Comparison of ENCODE assay signal across 8 cellular contexts in genomic region chr2:31170071-31170698, GRCh38. TPM values are rescaled to one million over a fixed set of nuclear protein-coding genes. Genes with fewer than 3 reads are reported as not detected.
A peak's percentile ranks its signal among the peaks of the same experiment; 100 is the strongest.
DNase-seq lines count a peak whose midpoint lies in the region; ATAC-seq, FAIRE-seq and TF ChIP-seq lines count a peak whose summit lies in the region.

No MANE protein-coding gene starts in this region.

- ATAC-seq in GM19395 (IDR thresholded peaks at IDR 0.05; ENCODE audit: unreplicated experiment) (peak; percentile 88), omental fat pad (ENCODE audit: low FRiP score) (peak; percentile 87), upper lobe of right lung (peak; percentile 92)

- H3K27me3 ChIP-seq in upper lobe of right lung: no peaks in the 10 kb centered on the region

- FAIRE-seq in HTR-8/SVneo (lab: Jason Lieb, UNC) (peak; percentile 60), frontal cortex (lab: Jason Lieb, UNC) (no peak)

- H3K9me3 ChIP-seq in upper lobe of right lung: no peaks in the 10 kb centered on the region

- H3K4me3 ChIP-seq in upper lobe of right lung: no peak overlapping the region

- H3K4me1 ChIP-seq in upper lobe of right lung: no peaks in the 10 kb centered on the region

- H3K27ac ChIP-seq in upper lobe of right lung: no peak overlapping the region

- no peaks in the 10 kb centered on the region for H3K36me3 ChIP-seq in upper lobe of right lung

- DNase-seq in CD1c-positive myeloid dendritic cell (ENCODE audit: extremely low spot score) (peak; percentile 73), HTR-8/SVneo (ENCODE audit: insufficient read length, low spot score) (peak; percentile 74), OCI-M1 (lab: John Stamatoyannopoulos, UW) (peak; percentile 63), frontal cortex (ENCODE audit: low spot score in 2 of 2) (peak; percentile 44 to 76), omental fat pad (ENCODE audit: low spot score) (no peak), upper lobe of right lung (no peak)
- peak; percentile 13 for DNase-seq in activated effector memory CD4-positive, alpha-beta T cell treated with Interleukin-2 at 50 U/mL for 16 hours

- peak in 1 of 3 donors; percentile 26 for TF ChIP-seq CTCF in omental fat pad (IDR thresholded peaks at IDR 0.05)
- peak; percentile 93 for TF ChIP-seq CTCF in upper lobe of right lung (IDR thresholded peaks at IDR 0.05)

- intact Hi-C loops in upper lobe of right lung (cut with DNase I): loop anchor here (10.0 kb wide), 1 partner anchor 455 kb away; no protein-coding TSS in a partner anchor

RNA-seq across cellular contexts. Expression of gene GALNT14, which starts 31.9 kb away (rescaled TPM):
- total RNA-seq in frontal cortex (10.2 TPM), omental fat pad (1 to 10 TPM in 3 of 4 donors, under 1 TPM in 1; 0.65 to 2.6 (median 2.0) TPM), upper lobe of right lung (0.81 TPM)

RNA-seq across cellular contexts. Expression of gene CAPN14, which starts 47.1 kb away (rescaled TPM):
- total RNA-seq in frontal cortex: 0.82 TPM
- under 1 TPM in 1 of 4 donors, not detected in 3; 0.13 TPM for total RNA-seq in omental fat pad
- 0.26 TPM for total RNA-seq in upper lobe of right lung

Comparison
In these comparisons a context has a peak if more than half of its experiments do, and no peak if none do; other contexts are left out.
1. DNase-seq: peak in CD1c-positive myeloid dendritic cell (single experiment), HTR-8/SVneo (single experiment), OCI-M1 (single experiment), activated effector memory CD4-positive, alpha-beta T cell treated with Interleukin-2 at 50 U/mL for 16 hours (single experiment) and frontal cortex (2 of 2); none in omental fat pad (single experiment) and upper lobe of right lung (single experiment).
2. Peak in every context shown above with its lines, with median percentiles within 50 percentile points of each other: ATAC-seq.